Comparison of ENCODE assay signal across 8 cellular contexts in the genomic region with DNA sequence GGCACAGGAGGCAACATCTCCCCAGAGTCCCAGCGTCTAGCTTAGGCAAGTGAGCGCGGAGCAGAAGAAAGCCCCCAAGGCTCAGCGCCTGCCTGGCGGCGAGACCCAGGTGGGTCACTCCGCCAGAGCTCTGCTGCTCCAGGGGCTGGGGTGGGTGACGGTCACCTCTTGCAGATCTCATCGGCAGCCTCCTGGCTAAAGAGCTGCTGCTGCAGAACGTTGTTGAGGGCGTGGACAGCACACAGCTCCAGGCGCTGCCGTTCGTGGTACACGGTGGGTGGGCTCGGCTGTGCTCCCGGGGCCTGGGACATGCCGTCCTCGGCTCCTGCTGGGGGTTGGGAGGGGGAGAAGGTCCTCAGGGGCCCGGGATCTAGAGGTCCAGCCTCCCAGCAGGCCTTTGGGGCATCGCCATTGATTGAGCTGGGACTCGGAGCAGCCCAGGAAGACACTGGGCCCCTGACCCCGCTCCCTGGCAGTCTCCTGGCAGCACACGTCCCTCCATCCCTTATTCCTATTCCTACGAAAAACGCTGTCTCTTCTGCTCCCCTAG. TPM values are rescaled to one million over a fixed set of nuclear protein-coding genes. Genes with fewer than 3 reads are reported as not detected.
DNase-seq lines count a peak whose midpoint lies in the region; ATAC-seq and TF ChIP-seq lines count a peak whose summit lies in the region.

No MANE protein-coding gene starts in this region.

- DNase-seq in GM03348 (ENCODE audit: low spot score) = peak; percentile 40
- no peak for DNase-seq in WERI-Rb-1
- no peak for DNase-seq in retinal pigment epithelial cell (ENCODE audit: low read depth)
- DNase-seq in NCI-H1694 (lab: John Stamatoyannopoulos, UW) = no peak
- DNase-seq in endothelial cell (ENCODE audit: low spot score) = no peak
- no peak for DNase-seq in mesenteric fat pad (ENCODE audit: low spot score)

- H3K4me1 Mint-ChIP-seq in endothelial cell (ENCODE audit: unreplicated experiment) = no peaks in the 10 kb centered on the region

- H3K27ac ChIP-seq in WERI-Rb-1 (no peak overlapping the region), gastroesophageal sphincter (peak overlapping the region in 3 of 4 donors; percentile 80 to 83 (median 81))

- H3K4me1 ChIP-seq in gastroesophageal sphincter = peaks cover 3 to 26% (median 6%) of the 10 kb centered on the region in 3 donors

- no peaks in the 10 kb centered on the region for H3K36me3 ChIP-seq in WERI-Rb-1
- peaks cover 0 to 16% of the 10 kb centered on the region in 2 donors for H3K36me3 ChIP-seq in gastroesophageal sphincter

- 6 to 37% methylated on average over 5 to 6 of the region's 26 CpGs for WGBS in gastroesophageal sphincter (ENCODE audit: low coverage in 1 of 2), 2 donors

- H3K4me3 ChIP-seq in WERI-Rb-1 (ENCODE audit: low read depth, low read length) (peak overlapping the region; percentile 71), gastroesophageal sphincter (peak overlapping the region; percentile 69 to 74), retinal pigment epithelial cell (ENCODE audit: low read length) (peak overlapping the region; percentile 83)

- no peak overlapping the region for H3K4me3 Mint-ChIP-seq in endothelial cell (ENCODE audit: unreplicated experiment)

- H3K27me3 Mint-ChIP-seq in endothelial cell (ENCODE audit: unreplicated experiment) = peaks cover 25% of the 10 kb centered on the region

- TF ChIP-seq CTCF in WERI-Rb-1 (IDR thresholded peaks at IDR 0.05; ENCODE audit: low read depth, low read length) (no peak), gastroesophageal sphincter (IDR thresholded peaks at IDR 0.05) (no peak), retinal pigment epithelial cell (conservative IDR thresholded peaks at IDR 0.05; ENCODE audit: low read depth, low read length) (no peak), endothelial cell (IDR thresholded peaks at IDR 0.05; ENCODE audit: unreplicated experiment) (no peak)

- TF ChIP-seq EP300 in gastroesophageal sphincter (IDR thresholded peaks at IDR 0.05) = no peak

- peaks cover 22% of the 10 kb centered on the region for H3K36me3 Mint-ChIP-seq in endothelial cell (ENCODE audit: low read depth, unreplicated experiment)

- peaks cover 19% of the 10 kb centered on the region for H3K9me3 Mint-ChIP-seq in endothelial cell (ENCODE audit: unreplicated experiment)

- ATAC-seq in gastroesophageal sphincter = no peak
- ATAC-seq in HG03039 (IDR thresholded peaks at IDR 0.05; ENCODE audit: unreplicated experiment) = no peak

- H3K9me3 ChIP-seq in WERI-Rb-1 (ENCODE audit: severe bottlenecking) (no peaks in the 10 kb centered on the region), gastroesophageal sphincter (no peaks in the 10 kb centered on the region)

- H3K27ac Mint-ChIP-seq in endothelial cell (ENCODE audit: unreplicated experiment) = no peak overlapping the region

- H3K27me3 ChIP-seq in WERI-Rb-1 (ENCODE audit: insufficient read depth, low read depth, severe bottlenecking) = no peaks in the 10 kb centered on the region
- H3K27me3 ChIP-seq in gastroesophageal sphincter = peaks cover 7% of the 10 kb centered on the region

- TF ChIP-seq POLR2A in gastroesophageal sphincter (IDR thresholded peaks at IDR 0.05) = no peak

RNA-seq across cellular contexts. Expression of a gene that starts 0.8 kb away (rescaled TPM):
- 10 to 100 TPM; 16.1 to 39.8 (median 26.1) TPM for total RNA-seq in gastroesophageal sphincter
- total RNA-seq in endothelial cell (ENCODE audit: unreplicated experiment) = 0.46 TPM
- total RNA-seq in mesenteric fat pad = 44.9 TPM

RNA-seq across cellular contexts. Expression of a gene that starts 3.5 kb away (rescaled TPM):
- total RNA-seq in gastroesophageal sphincter (not detected), endothelial cell (ENCODE audit: unreplicated experiment) (not detected), mesenteric fat pad (not detected)

RNA-seq across cellular contexts. Expression of a gene that starts 33.5 kb away (rescaled TPM):
- total RNA-seq in gastroesophageal sphincter (1 to 10 TPM in 1 of 4 donors, under 1 TPM in 1, not detected in 2; 0.78 to 1.7 TPM), endothelial cell (ENCODE audit: unreplicated experiment) (not detected), mesenteric fat pad (0.35 TPM)

RNA-seq across cellular contexts. Expression of a gene that starts 33.9 kb away (rescaled TPM):
- total RNA-seq in gastroesophageal sphincter (10 to 100 TPM; 55.5 to 75.9 (median 71.5) TPM), endothelial cell (ENCODE audit: unreplicated experiment) (0.21 TPM), mesenteric fat pad (53.3 TPM)

RNA-seq across cellular contexts. Expression of a gene that starts 58.0 kb away (rescaled TPM):
- total RNA-seq in gastroesophageal sphincter (1 to 10 TPM; 5.0 to 9.3 (median 7.6) TPM), endothelial cell (ENCODE audit: unreplicated experiment) (3.0 TPM), mesenteric fat pad (1.6 TPM)

Comparison
In these comparisons a context has a peak if more than half of its experiments do, and no peak if none do; other contexts are left out.
1. RNA of a gene that starts 0.8 kb away (total RNA-seq): 44.9 TPM in mesenteric fat pad (single experiment) and 16.1 to 39.8 TPM in gastroesophageal sphincter; 0.46 TPM in endothelial cell (single experiment); every median in the first group is over 10 times any median in the second.
2. Peak in every context shown above with its lines, with median percentiles within 50 percentile points of each other: H3K4me3 ChIP-seq.